ENCODE assay signal across 29 cellular contexts in genomic region chr5:124797665-124798087, GRCh38. TPM values are rescaled to one million over a fixed set of nuclear protein-coding genes. Genes with fewer than 3 reads are reported as not detected.
"Had no signal": no experiment of that assay in that cellular context is flagged by ENCODE, and none has a peak within 500 bp of the region (broad histone marks: within the 10 kb centered on the region; RNA-seq: fewer than 3 reads in every experiment).

No MANE protein-coding gene starts in this region.

- H3K9me3 ChIP-seq: ascending aorta, left lung, pancreas, prostate gland, spleen, suprapubic skin, tibial artery had no signal

- H3K27ac ChIP-seq: ascending aorta, brain microvascular endothelial cell, left lung, pancreas, prostate gland, spleen, suprapubic skin, tibial artery had no signal

- DNase-seq: activated CD4-positive, alpha-beta memory T cell treated with anti-CD3 and anti-CD28 coated beads for 36 hours; activated CD4-positive, alpha-beta T cell treated with anti-CD3 and anti-CD28 coated beads, Interleukin-2, amount 10 ng/mL, durations not matched to agents 24 days and 14 days; activated CD4-positive, CD25-positive, alpha-beta regulatory T cell treated with anti-CD3 and anti-CD28 coated beads, Interleukin-2, amount 50 U/mL, for 72 hours; activated CD8-positive, alpha-beta memory T cell treated with anti-CD3 and anti-CD28 coated beads, Interleukin-2, amount 50 U/mL, for 48 hours; activated gamma-delta T cell; activated naive CD4-positive, alpha-beta T cell treated with anti-CD3 and anti-CD28 coated beads, Interleukin-2, amount 10 ng/mL, durations not matched to agents 7 days and 5 days; activated naive CD8-positive, alpha-beta T cell treated with anti-CD3 and anti-CD28 coated beads, Interleukin-2, amount 10 ng/mL, durations not matched to agents 7 days and 5 days; activated T-cell treated with anti-CD3 and anti-CD28 coated beads, Interleukin-2, amount 50 U/mL, for 24 hours; brain microvascular endothelial cell; caudate nucleus; cortex of kidney; effector memory CD8-positive, alpha-beta T cell; erythroblast; foreskin fibroblast; kidney glomerular epithelial cell; left lung; mammary epithelial cell; naive B cell; nephron progenitor cell; pancreas; spleen; stimulated activated naive CD4-positive, alpha-beta T cell; T1000; tibial artery had no signal

- H3K36me3 ChIP-seq: ascending aorta, brain microvascular endothelial cell, left lung, pancreas, prostate gland, spleen, suprapubic skin, tibial artery had no signal

- H3K4me3 ChIP-seq: ascending aorta, left lung, pancreas, prostate gland, spleen, suprapubic skin, tibial artery had no signal

- H3K36me3 Mint-ChIP-seq: activated CD4-positive, alpha-beta memory T cell treated with anti-CD3 and anti-CD28 coated beads for 36 hours; activated naive CD4-positive, alpha-beta T cell treated with anti-CD3 and anti-CD28 coated beads, Interleukin-2, amount 10 ng/mL, durations not matched to agents 7 days and 5 days; activated naive CD8-positive, alpha-beta T cell treated with anti-CD3 and anti-CD28 coated beads, Interleukin-2, amount 10 ng/mL, durations not matched to agents 7 days and 5 days; mesothelial cell of epicardium; naive B cell had no signal

- ATAC-seq: effector memory CD8-positive, alpha-beta T cell; left lung had no signal

- H3K9me3 Mint-ChIP-seq: activated CD4-positive, alpha-beta memory T cell treated with anti-CD3 and anti-CD28 coated beads for 36 hours; activated CD4-positive, alpha-beta T cell treated with anti-CD3 and anti-CD28 coated beads, Interleukin-2, amount 10 ng/mL, durations not matched to agents 24 days and 14 days; activated naive CD8-positive, alpha-beta T cell treated with anti-CD3 and anti-CD28 coated beads, Interleukin-2, amount 10 ng/mL, durations not matched to agents 7 days and 5 days; activated T-cell treated with anti-CD3 and anti-CD28 coated beads, Interleukin-2, amount 50 U/mL, for 24 hours; effector memory CD8-positive, alpha-beta T cell; mesothelial cell of epicardium; naive B cell had no signal

- H3K4me3 Mint-ChIP-seq: activated CD4-positive, alpha-beta memory T cell treated with anti-CD3 and anti-CD28 coated beads for 36 hours; activated CD4-positive, alpha-beta T cell treated with anti-CD3 and anti-CD28 coated beads, Interleukin-2, amount 10 ng/mL, durations not matched to agents 24 days and 14 days; activated naive CD4-positive, alpha-beta T cell treated with anti-CD3 and anti-CD28 coated beads, Interleukin-2, amount 10 ng/mL, durations not matched to agents 7 days and 5 days; activated naive CD8-positive, alpha-beta T cell treated with anti-CD3 and anti-CD28 coated beads, Interleukin-2, amount 10 ng/mL, durations not matched to agents 7 days and 5 days; activated T-cell treated with anti-CD3 and anti-CD28 coated beads, Interleukin-2, amount 50 U/mL, for 24 hours; effector memory CD8-positive, alpha-beta T cell; mesothelial cell of epicardium; naive B cell; nephron progenitor cell; T-helper 1 cell treated with Interleukin-12 subunit alpha and Interleukin-12 subunit beta and Interleukin-4 antibody, amounts not matched to agents 30 μg/mL and 1 μg/mL, for 36 hours had no signal

- H3K4me1 ChIP-seq: ascending aorta, left lung, pancreas, prostate gland, spleen, suprapubic skin, tibial artery had no signal

- H3K27ac Mint-ChIP-seq: activated CD4-positive, alpha-beta memory T cell treated with anti-CD3 and anti-CD28 coated beads for 36 hours; activated CD4-positive, alpha-beta T cell treated with anti-CD3 and anti-CD28 coated beads, Interleukin-2, amount 10 ng/mL, durations not matched to agents 24 days and 14 days; activated naive CD4-positive, alpha-beta T cell treated with anti-CD3 and anti-CD28 coated beads, Interleukin-2, amount 10 ng/mL, durations not matched to agents 7 days and 5 days; activated naive CD8-positive, alpha-beta T cell treated with anti-CD3 and anti-CD28 coated beads, Interleukin-2, amount 10 ng/mL, durations not matched to agents 7 days and 5 days; activated T-cell treated with anti-CD3 and anti-CD28 coated beads, Interleukin-2, amount 50 U/mL, for 24 hours; effector memory CD8-positive, alpha-beta T cell; mesothelial cell of epicardium; naive B cell; T-helper 1 cell treated with Interleukin-12 subunit alpha and Interleukin-12 subunit beta and Interleukin-4 antibody, amounts not matched to agents 30 μg/mL and 1 μg/mL, for 36 hours had no signal

- H3K27me3 Mint-ChIP-seq: activated CD4-positive, alpha-beta memory T cell treated with anti-CD3 and anti-CD28 coated beads for 36 hours; activated CD4-positive, alpha-beta T cell treated with anti-CD3 and anti-CD28 coated beads, Interleukin-2, amount 10 ng/mL, durations not matched to agents 24 days and 14 days; activated naive CD4-positive, alpha-beta T cell treated with anti-CD3 and anti-CD28 coated beads, Interleukin-2, amount 10 ng/mL, durations not matched to agents 7 days and 5 days; activated naive CD8-positive, alpha-beta T cell treated with anti-CD3 and anti-CD28 coated beads, Interleukin-2, amount 10 ng/mL, durations not matched to agents 7 days and 5 days; activated T-cell treated with anti-CD3 and anti-CD28 coated beads, Interleukin-2, amount 50 U/mL, for 24 hours; effector memory CD8-positive, alpha-beta T cell had no signal

- H3K27me3 ChIP-seq: ascending aorta, brain microvascular endothelial cell, left lung, pancreas, spleen, suprapubic skin, tibial artery had no signal

- H3K4me1 Mint-ChIP-seq: activated CD4-positive, alpha-beta T cell treated with anti-CD3 and anti-CD28 coated beads, Interleukin-2, amount 10 ng/mL, durations not matched to agents 24 days and 14 days; activated naive CD4-positive, alpha-beta T cell treated with anti-CD3 and anti-CD28 coated beads, Interleukin-2, amount 10 ng/mL, durations not matched to agents 7 days and 5 days; activated naive CD8-positive, alpha-beta T cell treated with anti-CD3 and anti-CD28 coated beads, Interleukin-2, amount 10 ng/mL, durations not matched to agents 7 days and 5 days had no signal

RNA-seq across cellular contexts. Expression of gene ZNF608, which starts 51.2 kb away (rescaled TPM):
- total RNA-seq: activated CD4-positive, alpha-beta memory T cell treated with anti-CD3 and anti-CD28 coated beads for 36 hours; activated CD4-positive, alpha-beta T cell treated with anti-CD3 and anti-CD28 coated beads, Interleukin-2, amount 10 ng/mL, durations not matched to agents 24 days and 14 days; activated naive CD8-positive, alpha-beta T cell treated with anti-CD3 and anti-CD28 coated beads, Interleukin-2, amount 10 ng/mL, durations not matched to agents 7 days and 5 days had no signal
